16 cellular contexts compared by ENCODE assay signal in the genomic region with DNA sequence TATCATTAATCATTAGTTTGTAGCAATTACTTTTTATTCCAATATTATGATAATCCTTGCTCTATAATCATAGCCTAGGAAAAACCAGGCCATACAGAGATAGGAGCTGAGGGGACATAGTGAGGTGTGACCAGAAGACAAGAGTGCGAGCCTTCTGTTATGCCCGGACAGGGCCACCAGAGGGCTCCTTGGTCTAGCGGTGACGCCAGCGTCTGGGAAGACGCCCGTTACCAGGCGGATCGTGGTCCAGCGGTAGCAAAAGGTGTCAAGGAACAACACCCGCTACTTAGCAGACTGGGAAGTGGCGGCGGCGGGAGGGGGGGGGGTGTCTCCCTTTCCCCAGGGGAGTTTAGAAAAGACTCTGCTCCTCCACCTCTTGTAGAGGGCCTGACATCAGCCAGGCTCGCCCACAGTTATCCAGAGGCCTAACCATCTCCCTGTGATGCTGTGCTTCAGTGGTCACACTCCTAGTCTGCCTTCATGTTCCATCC. TPM values are rescaled to one million over a fixed set of nuclear protein-coding genes. Genes with fewer than 3 reads are reported as not detected.
A peak's percentile ranks its signal among the peaks of the same experiment; 100 is the strongest.
DNase-seq lines count a peak whose midpoint lies in the region; ATAC-seq, FAIRE-seq and TF ChIP-seq lines count a peak whose summit lies in the region.
"Not testable (repeated sequence)": the region's sequence is repeated elsewhere in the genome, so short reads cannot be mapped to it uniquely, and the experiment has no call there.
"Had no signal": no experiment of that assay in that cellular context is flagged by ENCODE, and none has a peak within 500 bp of the region (broad histone marks: within the 10 kb centered on the region; RNA-seq: fewer than 3 reads in every experiment).

No MANE protein-coding gene starts in this region.

- not testable (repeated sequence) for H3K4me2 ChIP-seq in K562 (ENCODE audit: insufficient read depth, low read length); osteoblast (ENCODE audit: insufficient read depth, low read length)

- not testable (repeated sequence) for DNase-seq in A673 (ENCODE audit: low spot score); HFF-Myc (ENCODE audit: extremely low read depth, low read depth); RWPE2 (ENCODE audit: low spot score); K562 (ENCODE audit: extremely low read depth in 1 of 4, low spot score in 3 of 4); epithelial cell of proximal tubule (ENCODE audit: low read depth); heart right ventricle; osteoblast (ENCODE audit: insufficient read length, low spot score, missing footprints); tibial nerve (ENCODE audit: low spot score in 2 of 2)

- CTCF ChIA-PET in A673 (lab: Charles Lee) = not testable (repeated sequence)
- CTCF ChIA-PET in K562 (lab: Yijun Ruan, JAX; ENCODE audit: low intra/inter-chr PET ratio) = interaction anchor here (0.6 kb wide), 1 partner anchor 179 kb away, joined by 3 read pairs; no protein-coding TSS in a partner anchor

- 31% methylated on average over 5 of the region's 15 CpGs for WGBS in K562 (ENCODE audit: insufficient coverage, low coverage, missing lambda C conversion rate)
- WGBS in heart right ventricle, 2 donors = 75 to 83% methylated on average over 5 to 8 of the region's 15 CpGs
- WGBS in tibial nerve, 2 donors = 46 to 78% methylated on average over 3 to 11 of the region's 15 CpGs

- H4K20me1 ChIP-seq in K562 (replicated peaks; ENCODE audit: control insufficient read depth, insufficient read depth, low read length) = not testable (repeated sequence)
- H4K20me1 ChIP-seq in osteoblast (ENCODE audit: insufficient read depth, low read length) = peaks cover 13% of the 10 kb centered on the region

- not testable (repeated sequence) for TF ChIP-seq EP300 in K562 (IDR thresholded peaks at IDR 0.05; ENCODE audit: low read length); tibial nerve (IDR thresholded peaks at IDR 0.05)

- in situ Hi-C loops in K562 (cut with MboI) = not testable (repeated sequence)

- H2AFZ ChIP-seq in K562 (ENCODE audit: low read depth, low read length); osteoblast (ENCODE audit: low read length): not testable (repeated sequence)

- H3K4me1 ChIP-seq in A673 (ENCODE audit: insufficient read depth, low read length, poor library complexity, severe bottlenecking) = peaks cover 15% of the 10 kb centered on the region
- H3K4me1 ChIP-seq in RWPE2 (ENCODE audit: insufficient read depth, poor library complexity, severe bottlenecking) = peaks cover 21% of the 10 kb centered on the region
- peaks cover 22 to 33% of the 10 kb centered on the region in 2 experiments for H3K4me1 ChIP-seq in K562 (replicated peaks in 1 of 2; ENCODE audit: control insufficient read depth in 2 of 2, insufficient read depth in 2 of 2, low read length in 2 of 2)
- H3K4me1 ChIP-seq in heart right ventricle = peaks cover 0 to 47% (median 23%) of the 10 kb centered on the region in 9 donors
- peaks cover 13% of the 10 kb centered on the region for H3K4me1 ChIP-seq in osteoblast (ENCODE audit: insufficient read depth, low read length)
- H3K4me1 ChIP-seq in tibial nerve = peaks cover 0 to 27% (median 7%) of the 10 kb centered on the region in 4 donors

- ATAC-seq in RWPE2 (ENCODE audit: low read depth); K562; heart right ventricle: not testable (repeated sequence)

- not testable (repeated sequence) for BruUV-seq in A673 (replicated peaks; lab: Mats Ljungman, UMichigan); K562 (replicated peaks; lab: Mats Ljungman, UMichigan)

- TF ChIP-seq CTCF in A673 (conservative IDR thresholded peaks at IDR 0.05; ENCODE audit: low read depth, low read length) (peak; percentile 42), HFF-Myc (IDR thresholded peaks at IDR 0.05; ENCODE audit: low read depth, low read length, missing control alignments) (peak; percentile 27), RWPE2 (IDR thresholded peaks at IDR 0.05; ENCODE audit: poor library complexity, severe bottlenecking) (peak; percentile 85), K562 (IDR thresholded peaks at IDR 0.05 in 2 of 3, conservative IDR thresholded peaks at IDR 0.05 in 1 of 3; ENCODE audit: insufficient read depth in 2 of 3, low read depth in 1 of 3, low read length in 3 of 3) (0 out of 6 replicates have a peak, but pooled peaks of 1 of the 3 experiments have one; percentile 24), epithelial cell of proximal tubule (conservative IDR thresholded peaks at IDR 0.05; ENCODE audit: low read depth, low read length) (peak; percentile 27), heart right ventricle (IDR thresholded peaks at IDR 0.05) (peak in 5 of 9 donors; percentile 24 to 49 (median 33)), osteoblast (IDR thresholded peaks at IDR 0.05; ENCODE audit: extremely low read depth, low read depth, low read length) (peak; percentile 12), tibial nerve (IDR thresholded peaks at IDR 0.05) (peak in 3 of 5 experiments; percentile 16 to 42 (median 17))

- not testable (repeated sequence) for H3K27ac ChIP-seq in A673 (ENCODE audit: low read depth, low read length, poor library complexity, severe bottlenecking); RWPE2 (ENCODE audit: poor library complexity, severe bottlenecking); K562 (ENCODE audit: extremely low read depth, low read depth, low read length); heart right ventricle; osteoblast (ENCODE audit: low read depth, low read length); tibial nerve

- not testable (repeated sequence) for FAIRE-seq in K562 (lab: Jason Lieb, UNC)

- not testable (repeated sequence) for H3K4me3 ChIP-seq in A673 (ENCODE audit: low read depth, low read length, poor library complexity, severe bottlenecking); HFF-Myc (replicated peaks; ENCODE audit: low read depth, low read length); RWPE2 (ENCODE audit: severe bottlenecking); K562; epithelial cell of proximal tubule (ENCODE audit: low read depth, low read length); heart right ventricle; osteoblast (ENCODE audit: insufficient read depth, low read length); tibial nerve

- H3K9me1 ChIP-seq in K562 (ENCODE audit: control insufficient read depth, insufficient read depth, low read length) = not testable (repeated sequence)

- intact Hi-C loops in A673 (cut with micrococcal nuclease; ENCODE audit: unreplicated experiment); K562 (cut with micrococcal nuclease); heart right ventricle (cut with DNase I): not testable (repeated sequence)

- H3K79me2 ChIP-seq in K562 (ENCODE audit: control insufficient read depth, insufficient read depth, low read length) (peaks cover 82% of the 10 kb centered on the region), osteoblast (ENCODE audit: insufficient read depth, low read length) (peaks cover 61% of the 10 kb centered on the region)

- not testable (repeated sequence) for H3K9ac ChIP-seq in K562 (ENCODE audit: insufficient read depth in 1 of 2, low read depth in 2 of 2, low read length in 2 of 2)

- peak; percentile 32 to 53; a peak in 3 of 4 replicates for TF ChIP-seq RAD21 in K562 (CRISPR knock-in tag; conservative IDR thresholded peaks at IDR 0.05 in 1 of 2, IDR thresholded peaks at IDR 0.05 in 1 of 2)

- POLR2A ChIA-PET in A673 (lab: Charles Lee; ENCODE audit: low non-redundant PET); K562 (lab: Yijun Ruan, JAX): not testable (repeated sequence)

- not testable (repeated sequence) for H3K27me3 ChIP-seq in A673 (replicated peaks; ENCODE audit: insufficient read depth, low read depth, low read length, poor library complexity); RWPE2 (ENCODE audit: insufficient read depth, poor library complexity, severe bottlenecking); K562 (ENCODE audit: control insufficient read depth in 2 of 2, insufficient read depth in 2 of 2, low read length in 2 of 2); heart right ventricle; osteoblast (ENCODE audit: insufficient read depth, low read length); tibial nerve

- H3K36me3 ChIP-seq in A673 (ENCODE audit: insufficient read depth, low read length, poor library complexity, severe bottlenecking) = peaks cover 20% of the 10 kb centered on the region
- peaks cover 84% of the 10 kb centered on the region for H3K36me3 ChIP-seq in RWPE2 (ENCODE audit: low read depth)
- H3K36me3 ChIP-seq in K562 (ENCODE audit: control insufficient read depth, insufficient read depth, low read length) = peaks cover 71% of the 10 kb centered on the region; the same call in 2 of the 3 replicates
- peaks cover 0 to 24% (median 11%) of the 10 kb centered on the region in 9 donors for H3K36me3 ChIP-seq in heart right ventricle
- peaks cover 11% of the 10 kb centered on the region for H3K36me3 ChIP-seq in osteoblast (ENCODE audit: insufficient read depth, low read length)
- H3K36me3 ChIP-seq in tibial nerve = peaks cover 0 to 22% (median 1%) of the 10 kb centered on the region in 3 donors

- not testable (repeated sequence) for TF ChIP-seq POLR2A in K562 (conservative IDR thresholded peaks at IDR 0.05); tibial nerve (IDR thresholded peaks at IDR 0.05)

- H3K9me3 ChIP-seq in A673 (ENCODE audit: low read depth, low read length, poor library complexity, severe bottlenecking); RWPE2 (ENCODE audit: severe bottlenecking); K562 (replicated peaks; ENCODE audit: control insufficient read depth, insufficient read depth, low read depth, low read length); heart right ventricle; osteoblast (ENCODE audit: low read depth, low read length); tibial nerve: not testable (repeated sequence)

RNA-seq across cellular contexts. Expression of a gene that starts 4.8 kb away (rescaled TPM):
- 284 and 292 TPM in 2 replicates for total RNA-seq in A673 (2021)
- total RNA-seq in K562 (2011; cell fraction: chromatin; rRNA removed; ENCODE audit: low replicate concordance) = 126 and 261 TPM in 2 replicates
- 198 and 225 TPM in 2 replicates for total RNA-seq in K562 (2011; cell fraction: nucleolus; rRNA removed)
- 177 and 193 TPM in 2 replicates for total RNA-seq in K562 (2011; cell fraction: nucleoplasm; rRNA removed)
- total RNA-seq in K562 (2014; rRNA removed) = 190 and 230 TPM in 2 replicates
- 118 and 136 TPM in 2 replicates for total RNA-seq in K562 (2014; rRNA removed; fragmentation: Illumina TruSeq; extraction: Trizol)
- 186 and 187 TPM in 2 replicates for total RNA-seq in K562 (2015; rRNA removed; fragmentation: Illumina TruSeq; extraction: Trizol)
- 251 and 261 TPM in 2 replicates for total RNA-seq in K562 (2021)
- 244 and 287 TPM in 2 replicates for polyA plus RNA-seq in K562 (2011; rRNA removed)
- polyA plus RNA-seq in K562 (2011; cell fraction: cytosol; rRNA removed) = 421 and 456 TPM in 2 replicates
- polyA plus RNA-seq in K562 (2011; cell fraction: nucleus; rRNA removed) = 249 and 298 TPM in 2 replicates
- polyA plus RNA-seq in K562 (2012) = 184 and 240 TPM in 2 replicates
- 269 and 289 TPM in 2 replicates for polyA plus RNA-seq in K562 (2014; fragmentation: Illumina TruSeq; extraction: Trizol)
- 100 to 1,000 TPM in 1 of 2 experiments, 10 to 100 TPM in 1; 82.5 to 148 TPM for polyA plus RNA-seq in K562 (2014; fragmentation: Nextera tagmentation; extraction: Ambion mirVana)
- polyA plus RNA-seq in K562 (2014; rRNA removed) = 211 and 237 TPM in 2 replicates
- 353 and 413 TPM in 2 replicates for polyA minus RNA-seq in K562 (2011; rRNA and poly(A)+ RNA removed)
- polyA minus RNA-seq in K562 (2011; cell fraction: cytosol; rRNA and poly(A)+ RNA removed) = 235 and 242 TPM in 2 replicates
- 87.8 and 105 TPM in 2 replicates for polyA minus RNA-seq in K562 (2011; cell fraction: nucleus; rRNA and poly(A)+ RNA removed)
- total RNA-seq in epithelial cell of proximal tubule = 194 and 319 TPM in 2 replicates
- total RNA-seq in heart right ventricle = 10 to 100 TPM; 42.3 to 83.9 (median 54.7) TPM
- 10 to 100 TPM; 64.7 to 81.1 TPM for polyA plus RNA-seq in heart right ventricle
- total RNA-seq in osteoblast = 87.6 and 98.7 TPM in 2 replicates
- total RNA-seq in tibial nerve = 100 to 1,000 TPM in 1 of 4 donors, 10 to 100 TPM in 3; 77.8 to 110 (median 83.1) TPM

RNA-seq across cellular contexts. Expression of a gene that starts 57.1 kb away (rescaled TPM):
- total RNA-seq in A673 (2021) (0.74 TPM in 1 of 2 replicates, not detected in the other), K562 (2014; rRNA removed) (not detected in 2 replicates), K562 (2014; rRNA removed; fragmentation: Illumina TruSeq; extraction: Trizol) (not detected in 2 replicates), K562 (2015; rRNA removed; fragmentation: Illumina TruSeq; extraction: Trizol) (not detected in 2 replicates), K562 (2021) (not detected in 2 replicates), epithelial cell of proximal tubule (not detected in 2 replicates), heart right ventricle (10 to 100 TPM in 9 of 10 donors, 1 to 10 TPM in 1; 4.7 to 21.6 (median 13.1) TPM), osteoblast (not detected in 2 replicates), tibial nerve (10 to 100 TPM in 1 of 4 donors, 1 to 10 TPM in 2, not detected in 1; 1.4 to 10.5 (median 3.3) TPM)
- not detected in 2 replicates for total RNA-seq in K562 (2011; cell fraction: chromatin; rRNA removed; ENCODE audit: low replicate concordance)
- not detected in 2 replicates for total RNA-seq in K562 (2011; cell fraction: nucleolus; rRNA removed)
- total RNA-seq in K562 (2011; cell fraction: nucleoplasm; rRNA removed) = not detected in 2 replicates
- polyA plus RNA-seq in K562 (2011; rRNA removed) (not detected in 2 replicates), K562 (2014; fragmentation: Illumina TruSeq; extraction: Trizol) (not detected in 2 replicates), K562 (2014; fragmentation: Nextera tagmentation; extraction: Ambion mirVana) (not detected), K562 (2014; rRNA removed) (not detected in 2 replicates), heart right ventricle (100 to 1,000 TPM in 1 of 2 donors, 1 to 10 TPM in 1; 1.6 to 234 TPM)
- not detected in 2 replicates for polyA plus RNA-seq in K562 (2011; cell fraction: cytosol; rRNA removed)
- not detected in 2 replicates for polyA plus RNA-seq in K562 (2011; cell fraction: nucleus; rRNA removed)
- polyA plus RNA-seq in K562 (2012) = not detected in 2 replicates
- not detected in 2 replicates for polyA minus RNA-seq in K562 (2011; rRNA and poly(A)+ RNA removed)
- not detected in 2 replicates for polyA minus RNA-seq in K562 (2011; cell fraction: cytosol; rRNA and poly(A)+ RNA removed)
- not detected in 2 replicates for polyA minus RNA-seq in K562 (2011; cell fraction: nucleus; rRNA and poly(A)+ RNA removed)
- total RNA-seq: aorta; cerebellum; G401; GM23248; LHCN-M2; liver; mesothelial cell of epicardium; naive thymus-derived CD4-positive, alpha-beta T cell had no signal
- polyA plus RNA-seq: aorta; GM23248; naive thymus-derived CD4-positive, alpha-beta T cell had no signal
